10 cellular contexts compared by ENCODE assay signal in genomic region chr11:70522613-70523311, GRCh38.
DNase-seq lines count a peak whose midpoint lies in the region; ATAC-seq and TF ChIP-seq lines count a peak whose summit lies in the region.
"Had no signal": no experiment of that assay in that cellular context is flagged by ENCODE, and none has a peak within 500 bp of the region (broad histone marks: within the 10 kb centered on the region; RNA-seq: fewer than 3 reads in every experiment).

No MANE protein-coding gene starts in this region.

- H3K4me1 Mint-ChIP-seq in brain, result peaks cover 83% of the 10 kb centered on the region
- peaks cover 14% of the 10 kb centered on the region for H3K4me1 Mint-ChIP-seq in progenitor cell of endocrine pancreas (ENCODE audit: low read depth)
- H3K4me1 Mint-ChIP-seq: activated CD4-positive, alpha-beta T cell treated with anti-CD3 and anti-CD28 coated beads, Interleukin-2, amount 10 ng/mL, durations not matched to agents 24 days and 14 days had no signal

- TF ChIP-seq CTCF in brain (conservative IDR thresholded peaks at IDR 0.05) (peak in 1 of 2 experiments; percentile 66), progenitor cell of endocrine pancreas (IDR thresholded peaks at IDR 0.05; ENCODE audit: unreplicated experiment) (peak; percentile 23)

- H3K36me3 Mint-ChIP-seq in brain (no peaks in the 10 kb centered on the region), progenitor cell of endocrine pancreas (ENCODE audit: insufficient read depth) (no peaks in the 10 kb centered on the region)
- H3K36me3 Mint-ChIP-seq: activated naive CD8-positive, alpha-beta T cell treated with anti-CD3 and anti-CD28 coated beads, Interleukin-2, amount 10 ng/mL, durations not matched to agents 7 days and 5 days had no signal

- ATAC-seq in HG02588 (IDR thresholded peaks at IDR 0.05; ENCODE audit: unreplicated experiment), result no peak

- no peaks in the 10 kb centered on the region for H3K9me3 Mint-ChIP-seq in brain
- H3K9me3 Mint-ChIP-seq in progenitor cell of endocrine pancreas (ENCODE audit: low read depth), result no peaks in the 10 kb centered on the region
- H3K9me3 Mint-ChIP-seq: activated CD4-positive, alpha-beta T cell treated with anti-CD3 and anti-CD28 coated beads, Interleukin-2, amount 10 ng/mL, durations not matched to agents 24 days and 14 days; activated naive CD8-positive, alpha-beta T cell treated with anti-CD3 and anti-CD28 coated beads, Interleukin-2, amount 10 ng/mL, durations not matched to agents 7 days and 5 days had no signal

- peak overlapping the region; percentile 24 to 100 (median 91) for H3K27ac Mint-ChIP-seq in brain
- H3K27ac Mint-ChIP-seq in progenitor cell of endocrine pancreas, result peak overlapping the region; percentile 84
- H3K27ac Mint-ChIP-seq: activated CD4-positive, alpha-beta T cell treated with anti-CD3 and anti-CD28 coated beads, Interleukin-2, amount 10 ng/mL, durations not matched to agents 24 days and 14 days; activated naive CD8-positive, alpha-beta T cell treated with anti-CD3 and anti-CD28 coated beads, Interleukin-2, amount 10 ng/mL, durations not matched to agents 7 days and 5 days had no signal

- DNase-seq in NCI-H1694 treated with DMSO at 0.1 percent for 48 hours (lab: John Stamatoyannopoulos, UW) (peak; percentile 35), NCI-H1694 (lab: John Stamatoyannopoulos, UW) (no peak), NCI-H2107 treated with DMSO at 0.1 percent for 48 hours (lab: John Stamatoyannopoulos, UW; ENCODE audit: unreplicated experiment) (peak; percentile 87), progenitor cell of endocrine pancreas (ENCODE audit: low spot score, unreplicated experiment) (no peak), pons (ENCODE audit: low spot score) (no peak), RPMI8226 (no peak)
- DNase-seq: activated CD4-positive, alpha-beta T cell treated with anti-CD3 and anti-CD28 coated beads, Interleukin-2, amount 10 ng/mL, durations not matched to agents 24 days and 14 days; activated naive CD8-positive, alpha-beta T cell treated with anti-CD3 and anti-CD28 coated beads, Interleukin-2, amount 10 ng/mL, durations not matched to agents 7 days and 5 days had no signal

- H3K27me3 Mint-ChIP-seq in brain, result peaks cover 5% of the 10 kb centered on the region
- H3K27me3 Mint-ChIP-seq in progenitor cell of endocrine pancreas, result no peaks in the 10 kb centered on the region

- H3K4me3 Mint-ChIP-seq in brain, result peak overlapping the region; percentile 7 to 81 (median 62)
- no peak overlapping the region for H3K4me3 Mint-ChIP-seq in progenitor cell of endocrine pancreas (ENCODE audit: low read depth)
- H3K4me3 Mint-ChIP-seq: activated CD4-positive, alpha-beta T cell treated with anti-CD3 and anti-CD28 coated beads, Interleukin-2, amount 10 ng/mL, durations not matched to agents 24 days and 14 days; activated naive CD8-positive, alpha-beta T cell treated with anti-CD3 and anti-CD28 coated beads, Interleukin-2, amount 10 ng/mL, durations not matched to agents 7 days and 5 days had no signal

Comparison
In these comparisons a context has a peak if more than half of its experiments do, and no peak if none do; other contexts are left out.
1. DNase-seq: peak in NCI-H1694 treated with DMSO at 0.1 percent for 48 hours (single experiment) and NCI-H2107 treated with DMSO at 0.1 percent for 48 hours (single experiment); none in NCI-H1694 (single experiment), progenitor cell of endocrine pancreas (single experiment), pons (single experiment) and RPMI8226 (single experiment).